8 cellular contexts compared by ENCODE assay signal in genomic region chr17:81484195-81484979, GRCh38. TPM values are rescaled to one million over a fixed set of nuclear protein-coding genes. Genes with fewer than 3 reads are reported as not detected.
A peak's percentile ranks its signal among the peaks of the same experiment; 100 is the strongest.
DNase-seq lines count a peak whose midpoint lies in the region; FAIRE-seq and TF ChIP-seq lines count a peak whose summit lies in the region.

No MANE protein-coding gene starts in this region.

- H3K27ac Mint-ChIP-seq in CD4-positive, alpha-beta memory T cell, result no peak overlapping the region
- H3K27ac Mint-ChIP-seq in nephron, result no peak overlapping the region

- peak overlapping the region in 1 of 2 donors; percentile 48 for H3K4me3 ChIP-seq in CD4-positive, alpha-beta memory T cell (ENCODE audit: low read length in 2 of 2)
- peak overlapping the region; percentile 57 for H3K4me3 ChIP-seq in fibroblast of the aortic adventitia (ENCODE audit: low read depth, low read length)

- peak; percentile 76 to 90 (median 85) for DNase-seq in CD4-positive, alpha-beta memory T cell
- DNase-seq in GM20000 (ENCODE audit: low spot score) (peak; percentile 96), KG1 (lab: John Stamatoyannopoulos, UW) (peak; percentile 78), RCC 7860 (ENCODE audit: low spot score) (peak; percentile 65), fibroblast of the aortic adventitia (ENCODE audit: low read depth) (peak; percentile 77)
- DNase-seq in activated T-helper 1 cell treated with anti-CD3 and anti-CD28 coated beads, Interleukin-2, amount 50 U/mL, for 16 hours (ENCODE audit: low read depth in 1 of 2, low spot score in 1 of 2), result peak; percentile 76 to 84
- DNase-seq in stimulated activated naive CD4-positive, alpha-beta T cell (lab: John Stamatoyannopoulos, UW), result peak; percentile 61 to 91 (median 80)

- peaks cover 0 to 2% (median 0%) of the 10 kb centered on the region in 8 donors for H3K9me3 Mint-ChIP-seq in CD4-positive, alpha-beta memory T cell
- no peaks in the 10 kb centered on the region for H3K9me3 Mint-ChIP-seq in nephron

- no peaks in the 10 kb centered on the region for H3K9me3 ChIP-seq in CD4-positive, alpha-beta memory T cell (ENCODE audit: control insufficient read depth in 1 of 2, low read length in 2 of 2)

- no peak overlapping the region for H3K27ac ChIP-seq in CD4-positive, alpha-beta memory T cell (ENCODE audit: low read depth, low read length)

- H3K36me3 Mint-ChIP-seq in CD4-positive, alpha-beta memory T cell, result no peaks in the 10 kb centered on the region
- H3K36me3 Mint-ChIP-seq in nephron (ENCODE audit: low read depth), result no peaks in the 10 kb centered on the region

- POLR2A ChIA-PET in CD4-positive, alpha-beta memory T cell (lab: Charles Lee; ENCODE audit: partially characterized antibody), result interaction anchor here (0.6 to 2.6 kb wide), 11 partner anchors 24 to 344 kb away, joined by 3 to 19 read pairs (median 4); partner anchors contain the start of genes ACTG1, NDUFAF8, SLC38A10 and TEPSIN

- intact Hi-C loops in CD4-positive, alpha-beta memory T cell (cut with micrococcal nuclease), result loop anchor here (1.0 to 10.0 kb wide), 5 partner anchors 68 to 231 kb away; partner anchors contain the start of genes BAHCC1, FAAP100 and SLC38A10

- H3K4me1 ChIP-seq in CD4-positive, alpha-beta memory T cell (ENCODE audit: insufficient read depth, low read length), result peaks cover 30% of the 10 kb centered on the region

- peaks cover 22% of the 10 kb centered on the region for H3K27me3 ChIP-seq in CD4-positive, alpha-beta memory T cell (ENCODE audit: insufficient read depth, low read length)

- H3K4me1 Mint-ChIP-seq in CD4-positive, alpha-beta memory T cell, result peaks cover 2 to 24% (median 7%) of the 10 kb centered on the region in 4 donors
- H3K4me1 Mint-ChIP-seq in nephron, result peaks cover 34% of the 10 kb centered on the region

- CTCF ChIA-PET in CD4-positive, alpha-beta memory T cell (lab: Charles Lee; ENCODE audit: partially characterized antibody), result interaction anchor here (0.7 to 2.5 kb wide), 16 partner anchors 10 to 343 kb away, joined by 3 to 20 read pairs (median 4); partner anchors contain the start of gene SLC38A10

- H3K36me3 ChIP-seq in CD4-positive, alpha-beta memory T cell (ENCODE audit: insufficient read depth, low read length), result no peaks in the 10 kb centered on the region

- H3K27me3 Mint-ChIP-seq in CD4-positive, alpha-beta memory T cell, result peaks cover 11 to 20% of the 10 kb centered on the region in 2 donors
- peaks cover 2% of the 10 kb centered on the region for H3K27me3 Mint-ChIP-seq in nephron (ENCODE audit: low read depth)

- FAIRE-seq in RCC 7860 (lab: Jason Lieb, UNC), result no peak

- H3K4me3 Mint-ChIP-seq in CD4-positive, alpha-beta memory T cell, result peak overlapping the region in 1 of 8 donors; percentile 45
- peak overlapping the region in 2 of 3 experiments; percentile 35 to 49 for H3K4me3 Mint-ChIP-seq in nephron

- peak; percentile 99 for TF ChIP-seq CTCF in GM20000 (IDR thresholded peaks at IDR 0.05; ENCODE audit: extremely low read depth, missing control alignments)
- peak; percentile 60 for TF ChIP-seq CTCF in fibroblast of the aortic adventitia (IDR thresholded peaks at IDR 0.05; ENCODE audit: insufficient read depth, low read length)
- TF ChIP-seq CTCF in nephron (IDR thresholded peaks at IDR 0.05; ENCODE audit: unreplicated experiment in 3 of 3), result peak; percentile 98 to 99 (median 99)

RNA-seq across cellular contexts. Expression of gene ACTG1, which starts 28.2 kb away (rescaled TPM):
- 1,000 to 10,000 TPM; 1,031 to 1,038 TPM for total RNA-seq in CD4-positive, alpha-beta memory T cell
- polyA plus RNA-seq in CD4-positive, alpha-beta memory T cell, result 1,000 to 10,000 TPM; 1,338 to 1,651 TPM
- 3,211 and 6,650 TPM in 2 replicates for total RNA-seq in fibroblast of the aortic adventitia (ENCODE audit: low replicate concordance)

RNA-seq across cellular contexts. Expression of gene FSCN2, which starts 43.8 kb away (rescaled TPM):
- total RNA-seq in CD4-positive, alpha-beta memory T cell, result 1 to 10 TPM in 1 of 2 experiments, under 1 TPM in 1; 0.75 to 1.0 TPM
- polyA plus RNA-seq in CD4-positive, alpha-beta memory T cell, result under 1 TPM in 1 of 2 donors, not detected in 1; 0.20 TPM
- total RNA-seq in fibroblast of the aortic adventitia (ENCODE audit: low replicate concordance), result 1.3 and 1.8 TPM in 2 replicates
